Comparison of ENCODE assay signal across 1 cellular context in the genomic region with DNA sequence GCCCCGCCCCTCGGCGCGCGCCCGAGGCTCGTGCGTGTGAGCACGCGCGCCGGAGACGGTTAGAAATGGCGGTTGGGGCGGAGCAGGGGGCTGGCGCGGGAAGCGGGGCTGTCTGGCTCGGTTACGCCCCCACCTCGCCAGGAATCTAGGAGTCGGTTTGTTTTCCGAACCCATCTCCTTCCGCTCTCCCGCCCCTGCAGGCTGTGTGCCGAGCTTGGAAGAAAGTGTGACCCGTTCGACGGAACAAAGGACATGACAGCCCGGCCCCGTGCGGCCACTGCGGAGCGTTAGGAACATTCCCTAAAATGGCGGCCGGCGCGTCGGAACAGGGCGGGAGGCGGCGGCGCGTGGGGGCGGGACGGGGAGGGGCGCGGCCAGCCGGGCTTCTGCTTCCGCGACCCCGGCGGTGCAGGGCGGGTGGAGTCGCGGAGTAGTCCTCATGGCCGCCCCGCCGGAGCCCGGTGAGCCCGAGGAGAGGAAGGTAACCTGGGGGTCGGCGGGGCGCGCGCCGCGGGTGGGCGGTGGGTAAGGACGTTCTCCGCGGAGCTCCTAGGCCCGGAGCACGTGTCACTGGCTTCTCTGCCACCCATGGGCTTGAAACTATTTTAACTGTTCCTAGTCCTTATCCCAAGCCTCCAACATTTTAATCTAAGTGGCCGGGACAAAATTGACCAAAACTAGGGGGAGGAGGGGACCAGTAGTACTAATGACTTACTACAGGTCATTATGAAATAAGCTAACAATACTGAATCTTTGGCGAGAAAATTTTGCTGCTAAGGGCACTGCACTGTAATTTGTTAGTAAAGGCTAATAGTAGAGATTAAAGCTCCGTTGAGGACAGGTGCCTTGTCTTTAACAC.
A peak's percentile ranks its signal among the peaks of the same experiment; 100 is the strongest.
TF ChIP-seq lines count a peak whose summit lies in the region.

A gene with protein sequence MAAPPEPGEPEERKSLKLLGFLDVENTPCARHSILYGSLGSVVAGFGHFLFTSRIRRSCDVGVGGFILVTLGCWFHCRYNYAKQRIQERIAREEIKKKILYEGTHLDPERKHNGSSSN (plus strand): TSS at position 383 of the 859 bp plus-strand sequence. CDS start 57 bp downstream, at position 440.

TF ChIP-seq in WTC11, 78 proteins besides CTCF, POLR2A, EP300 and RAD21 (continued from another document and continues in another):
- TF ChIP-seq, protein P1, sequence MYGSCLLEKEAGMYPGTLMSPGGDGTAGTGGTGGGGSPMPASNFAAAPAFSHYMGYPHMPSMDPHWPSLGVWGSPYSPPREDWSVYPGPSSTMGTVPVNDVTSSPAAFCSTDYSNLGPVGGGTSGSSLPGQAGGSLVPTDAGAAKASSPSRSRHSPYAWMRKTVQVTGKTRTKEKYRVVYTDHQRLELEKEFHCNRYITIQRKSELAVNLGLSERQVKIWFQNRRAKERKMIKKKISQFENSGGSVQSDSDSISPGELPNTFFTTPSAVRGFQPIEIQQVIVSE (CRISPR knock-in tag; IDR thresholded peaks at IDR 0.05; ENCODE audit: borderline replicate concordance) = no peak
- no peak; the same call in 1 of the 2 replicates for TF ChIP-seq JUN (CRISPR knock-in tag; IDR thresholded peaks at IDR 0.05)
- TF ChIP-seq, protein P2, sequence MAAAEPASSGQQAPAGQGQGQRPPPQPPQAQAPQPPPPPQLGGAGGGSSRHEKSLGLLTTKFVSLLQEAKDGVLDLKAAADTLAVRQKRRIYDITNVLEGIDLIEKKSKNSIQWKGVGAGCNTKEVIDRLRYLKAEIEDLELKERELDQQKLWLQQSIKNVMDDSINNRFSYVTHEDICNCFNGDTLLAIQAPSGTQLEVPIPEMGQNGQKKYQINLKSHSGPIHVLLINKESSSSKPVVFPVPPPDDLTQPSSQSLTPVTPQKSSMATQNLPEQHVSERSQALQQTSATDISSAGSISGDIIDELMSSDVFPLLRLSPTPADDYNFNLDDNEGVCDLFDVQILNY (CRISPR knock-in tag; IDR thresholded peaks at IDR 0.05) = peak; percentile 90; the same call in 1 of the 2 replicates
- TF ChIP-seq NR2C2 (CRISPR knock-in tag; IDR thresholded peaks at IDR 0.05) = no peak
- TF ChIP-seq, protein P3, sequence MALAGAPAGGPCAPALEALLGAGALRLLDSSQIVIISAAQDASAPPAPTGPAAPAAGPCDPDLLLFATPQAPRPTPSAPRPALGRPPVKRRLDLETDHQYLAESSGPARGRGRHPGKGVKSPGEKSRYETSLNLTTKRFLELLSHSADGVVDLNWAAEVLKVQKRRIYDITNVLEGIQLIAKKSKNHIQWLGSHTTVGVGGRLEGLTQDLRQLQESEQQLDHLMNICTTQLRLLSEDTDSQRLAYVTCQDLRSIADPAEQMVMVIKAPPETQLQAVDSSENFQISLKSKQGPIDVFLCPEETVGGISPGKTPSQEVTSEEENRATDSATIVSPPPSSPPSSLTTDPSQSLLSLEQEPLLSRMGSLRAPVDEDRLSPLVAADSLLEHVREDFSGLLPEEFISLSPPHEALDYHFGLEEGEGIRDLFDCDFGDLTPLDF (CRISPR knock-in tag; IDR thresholded peaks at IDR 0.05) = peak; percentile 54; the same call in 1 of the 2 replicates
- TF ChIP-seq TP53 (CRISPR knock-in tag; IDR thresholded peaks at IDR 0.05) = peak; percentile 53; the same call in 1 of the 2 replicates
- TF ChIP-seq TEAD1 (CRISPR knock-in tag; IDR thresholded peaks at IDR 0.05) = peak; percentile 50; the same call in 1 of the 2 replicates
- TF ChIP-seq, protein P4, sequence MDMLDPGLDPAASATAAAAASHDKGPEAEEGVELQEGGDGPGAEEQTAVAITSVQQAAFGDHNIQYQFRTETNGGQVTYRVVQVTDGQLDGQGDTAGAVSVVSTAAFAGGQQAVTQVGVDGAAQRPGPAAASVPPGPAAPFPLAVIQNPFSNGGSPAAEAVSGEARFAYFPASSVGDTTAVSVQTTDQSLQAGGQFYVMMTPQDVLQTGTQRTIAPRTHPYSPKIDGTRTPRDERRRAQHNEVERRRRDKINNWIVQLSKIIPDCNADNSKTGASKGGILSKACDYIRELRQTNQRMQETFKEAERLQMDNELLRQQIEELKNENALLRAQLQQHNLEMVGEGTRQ (CRISPR knock-in tag; IDR thresholded peaks at IDR 0.05) = peak; percentile 3; the same call in 1 of the 2 replicates
- TF ChIP-seq CBFB (CRISPR knock-in tag; IDR thresholded peaks at IDR 0.05; ENCODE audit: low read depth) = no peak
- TF ChIP-seq KAT7 (CRISPR knock-in tag; IDR thresholded peaks at IDR 0.05; ENCODE audit: borderline replicate concordance) = peak; percentile 84; the same call in 1 of the 2 replicates
- TF ChIP-seq, protein P5, sequence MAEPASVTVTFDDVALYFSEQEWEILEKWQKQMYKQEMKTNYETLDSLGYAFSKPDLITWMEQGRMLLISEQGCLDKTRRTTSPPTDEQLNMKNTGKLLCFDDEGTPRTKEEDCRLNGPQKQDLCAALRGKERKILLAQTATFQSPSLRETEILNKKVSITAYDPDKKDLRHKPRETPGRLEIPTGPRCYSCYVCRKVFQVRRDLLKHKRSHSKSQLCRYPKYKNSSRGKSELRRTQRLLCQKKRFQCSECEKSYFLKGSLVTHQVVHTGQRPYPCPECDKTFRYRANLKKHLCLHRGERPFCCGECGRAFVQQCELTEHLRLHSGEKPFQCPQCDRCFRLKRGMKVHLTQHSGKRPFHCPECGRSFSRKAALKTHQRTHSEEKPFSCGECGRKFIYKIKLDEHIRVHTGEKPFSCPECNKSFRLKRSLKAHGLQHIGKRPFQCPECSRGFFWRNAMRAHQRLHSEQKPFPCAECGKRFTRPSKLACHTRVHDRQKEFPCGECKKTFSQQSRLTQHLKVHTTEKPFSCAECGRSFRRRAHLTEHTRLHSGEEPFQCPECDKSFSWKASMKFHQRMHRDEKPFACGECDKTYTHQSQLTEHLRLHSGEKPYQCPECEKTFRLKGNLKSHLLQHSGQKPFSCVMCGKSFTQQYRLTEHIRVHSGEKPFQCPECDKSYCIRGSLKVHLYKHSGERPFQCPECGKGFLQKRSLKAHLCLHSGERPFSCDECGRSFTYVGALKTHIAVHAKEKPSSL (CRISPR knock-in tag; conservative IDR thresholded peaks at IDR 0.05) = peak; percentile 65
- TF ChIP-seq ZNF138 (CRISPR knock-in tag; conservative IDR thresholded peaks at IDR 0.05) = peak; percentile 86; the same call in 1 of the 2 replicates
- TF ChIP-seq, protein P6, sequence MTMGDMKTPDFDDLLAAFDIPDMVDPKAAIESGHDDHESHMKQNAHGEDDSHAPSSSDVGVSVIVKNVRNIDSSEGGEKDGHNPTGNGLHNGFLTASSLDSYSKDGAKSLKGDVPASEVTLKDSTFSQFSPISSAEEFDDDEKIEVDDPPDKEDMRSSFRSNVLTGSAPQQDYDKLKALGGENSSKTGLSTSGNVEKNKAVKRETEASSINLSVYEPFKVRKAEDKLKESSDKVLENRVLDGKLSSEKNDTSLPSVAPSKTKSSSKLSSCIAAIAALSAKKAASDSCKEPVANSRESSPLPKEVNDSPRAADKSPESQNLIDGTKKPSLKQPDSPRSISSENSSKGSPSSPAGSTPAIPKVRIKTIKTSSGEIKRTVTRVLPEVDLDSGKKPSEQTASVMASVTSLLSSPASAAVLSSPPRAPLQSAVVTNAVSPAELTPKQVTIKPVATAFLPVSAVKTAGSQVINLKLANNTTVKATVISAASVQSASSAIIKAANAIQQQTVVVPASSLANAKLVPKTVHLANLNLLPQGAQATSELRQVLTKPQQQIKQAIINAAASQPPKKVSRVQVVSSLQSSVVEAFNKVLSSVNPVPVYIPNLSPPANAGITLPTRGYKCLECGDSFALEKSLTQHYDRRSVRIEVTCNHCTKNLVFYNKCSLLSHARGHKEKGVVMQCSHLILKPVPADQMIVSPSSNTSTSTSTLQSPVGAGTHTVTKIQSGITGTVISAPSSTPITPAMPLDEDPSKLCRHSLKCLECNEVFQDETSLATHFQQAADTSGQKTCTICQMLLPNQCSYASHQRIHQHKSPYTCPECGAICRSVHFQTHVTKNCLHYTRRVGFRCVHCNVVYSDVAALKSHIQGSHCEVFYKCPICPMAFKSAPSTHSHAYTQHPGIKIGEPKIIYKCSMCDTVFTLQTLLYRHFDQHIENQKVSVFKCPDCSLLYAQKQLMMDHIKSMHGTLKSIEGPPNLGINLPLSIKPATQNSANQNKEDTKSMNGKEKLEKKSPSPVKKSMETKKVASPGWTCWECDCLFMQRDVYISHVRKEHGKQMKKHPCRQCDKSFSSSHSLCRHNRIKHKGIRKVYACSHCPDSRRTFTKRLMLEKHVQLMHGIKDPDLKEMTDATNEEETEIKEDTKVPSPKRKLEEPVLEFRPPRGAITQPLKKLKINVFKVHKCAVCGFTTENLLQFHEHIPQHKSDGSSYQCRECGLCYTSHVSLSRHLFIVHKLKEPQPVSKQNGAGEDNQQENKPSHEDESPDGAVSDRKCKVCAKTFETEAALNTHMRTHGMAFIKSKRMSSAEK (CRISPR knock-in tag; IDR thresholded peaks at IDR 0.05; ENCODE audit: borderline replicate concordance) = 0 out of 2 replicates have a peak, but pooled peaks have one; percentile 15
- TF ChIP-seq, protein P7, sequence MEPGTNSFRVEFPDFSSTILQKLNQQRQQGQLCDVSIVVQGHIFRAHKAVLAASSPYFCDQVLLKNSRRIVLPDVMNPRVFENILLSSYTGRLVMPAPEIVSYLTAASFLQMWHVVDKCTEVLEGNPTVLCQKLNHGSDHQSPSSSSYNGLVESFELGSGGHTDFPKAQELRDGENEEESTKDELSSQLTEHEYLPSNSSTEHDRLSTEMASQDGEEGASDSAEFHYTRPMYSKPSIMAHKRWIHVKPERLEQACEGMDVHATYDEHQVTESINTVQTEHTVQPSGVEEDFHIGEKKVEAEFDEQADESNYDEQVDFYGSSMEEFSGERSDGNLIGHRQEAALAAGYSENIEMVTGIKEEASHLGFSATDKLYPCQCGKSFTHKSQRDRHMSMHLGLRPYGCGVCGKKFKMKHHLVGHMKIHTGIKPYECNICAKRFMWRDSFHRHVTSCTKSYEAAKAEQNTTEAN (CRISPR knock-in tag; IDR thresholded peaks at IDR 0.05) = peak; percentile 83; the same call in 1 of the 2 replicates
- TF ChIP-seq, protein P8, sequence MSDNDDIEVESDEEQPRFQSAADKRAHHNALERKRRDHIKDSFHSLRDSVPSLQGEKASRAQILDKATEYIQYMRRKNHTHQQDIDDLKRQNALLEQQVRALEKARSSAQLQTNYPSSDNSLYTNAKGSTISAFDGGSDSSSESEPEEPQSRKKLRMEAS (CRISPR knock-in tag; IDR thresholded peaks at IDR 0.05) = peak; percentile 82; the same call in 1 of the 2 replicates
- 0 out of 2 replicates have a peak, but pooled peaks have one; percentile 39 for TF ChIP-seq RELA (CRISPR knock-in tag; IDR thresholded peaks at IDR 0.05; ENCODE audit: borderline replicate concordance)
- peak; percentile 28; the same call in 1 of the 2 replicates for TF ChIP-seq ZNF671 (CRISPR knock-in tag; IDR thresholded peaks at IDR 0.05)
- TF ChIP-seq CREB1 (CRISPR knock-in tag; IDR thresholded peaks at IDR 0.05) = no peak
- TF ChIP-seq NR3C1 (CRISPR knock-in tag; conservative IDR thresholded peaks at IDR 0.05; ENCODE audit: low read depth) = no peak; the same call in 1 of the 2 replicates
- peak; percentile 88; the same call in 1 of the 2 replicates for TF ChIP-seq NFE2L1 (CRISPR knock-in tag; IDR thresholded peaks at IDR 0.05)
- TF ChIP-seq FOXK1 (CRISPR knock-in tag; IDR thresholded peaks at IDR 0.05) = peak; percentile 18; the same call in 1 of the 2 replicates
- TF ChIP-seq, protein P9, sequence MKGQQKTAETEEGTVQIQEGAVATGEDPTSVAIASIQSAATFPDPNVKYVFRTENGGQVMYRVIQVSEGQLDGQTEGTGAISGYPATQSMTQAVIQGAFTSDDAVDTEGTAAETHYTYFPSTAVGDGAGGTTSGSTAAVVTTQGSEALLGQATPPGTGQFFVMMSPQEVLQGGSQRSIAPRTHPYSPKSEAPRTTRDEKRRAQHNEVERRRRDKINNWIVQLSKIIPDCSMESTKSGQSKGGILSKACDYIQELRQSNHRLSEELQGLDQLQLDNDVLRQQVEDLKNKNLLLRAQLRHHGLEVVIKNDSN (CRISPR knock-in tag; IDR thresholded peaks at IDR 0.05) = 0 out of 2 replicates have a peak, but pooled peaks have one; percentile 35
- TF ChIP-seq, protein P10, sequence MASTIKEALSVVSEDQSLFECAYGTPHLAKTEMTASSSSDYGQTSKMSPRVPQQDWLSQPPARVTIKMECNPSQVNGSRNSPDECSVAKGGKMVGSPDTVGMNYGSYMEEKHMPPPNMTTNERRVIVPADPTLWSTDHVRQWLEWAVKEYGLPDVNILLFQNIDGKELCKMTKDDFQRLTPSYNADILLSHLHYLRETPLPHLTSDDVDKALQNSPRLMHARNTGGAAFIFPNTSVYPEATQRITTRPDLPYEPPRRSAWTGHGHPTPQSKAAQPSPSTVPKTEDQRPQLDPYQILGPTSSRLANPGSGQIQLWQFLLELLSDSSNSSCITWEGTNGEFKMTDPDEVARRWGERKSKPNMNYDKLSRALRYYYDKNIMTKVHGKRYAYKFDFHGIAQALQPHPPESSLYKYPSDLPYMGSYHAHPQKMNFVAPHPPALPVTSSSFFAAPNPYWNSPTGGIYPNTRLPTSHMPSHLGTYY (CRISPR knock-in tag; IDR thresholded peaks at IDR 0.05) = peak; percentile 36; the same call in 1 of the 2 replicates
- TF ChIP-seq, protein P11, sequence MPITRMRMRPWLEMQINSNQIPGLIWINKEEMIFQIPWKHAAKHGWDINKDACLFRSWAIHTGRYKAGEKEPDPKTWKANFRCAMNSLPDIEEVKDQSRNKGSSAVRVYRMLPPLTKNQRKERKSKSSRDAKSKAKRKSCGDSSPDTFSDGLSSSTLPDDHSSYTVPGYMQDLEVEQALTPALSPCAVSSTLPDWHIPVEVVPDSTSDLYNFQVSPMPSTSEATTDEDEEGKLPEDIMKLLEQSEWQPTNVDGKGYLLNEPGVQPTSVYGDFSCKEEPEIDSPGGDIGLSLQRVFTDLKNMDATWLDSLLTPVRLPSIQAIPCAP (CRISPR knock-in tag; IDR thresholded peaks at IDR 0.05) = no peak
- TF ChIP-seq, protein P12, sequence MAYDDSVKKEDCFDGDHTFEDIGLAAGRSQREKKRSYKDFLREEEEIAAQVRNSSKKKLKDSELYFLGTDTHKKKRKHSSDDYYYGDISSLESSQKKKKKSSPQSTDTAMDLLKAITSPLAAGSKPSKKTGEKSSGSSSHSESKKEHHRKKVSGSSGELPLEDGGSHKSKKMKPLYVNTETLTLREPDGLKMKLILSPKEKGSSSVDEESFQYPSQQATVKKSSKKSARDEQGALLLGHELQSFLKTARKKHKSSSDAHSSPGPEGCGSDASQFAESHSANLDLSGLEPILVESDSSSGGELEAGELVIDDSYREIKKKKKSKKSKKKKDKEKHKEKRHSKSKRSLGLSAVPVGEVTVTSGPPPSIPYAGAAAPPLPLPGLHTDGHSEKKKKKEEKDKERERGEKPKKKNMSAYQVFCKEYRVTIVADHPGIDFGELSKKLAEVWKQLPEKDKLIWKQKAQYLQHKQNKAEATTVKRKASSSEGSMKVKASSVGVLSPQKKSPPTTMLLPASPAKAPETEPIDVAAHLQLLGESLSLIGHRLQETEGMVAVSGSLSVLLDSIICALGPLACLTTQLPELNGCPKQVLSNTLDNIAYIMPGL (CRISPR knock-in tag; IDR thresholded peaks at IDR 0.05) = no peak; the same call in 1 of the 2 replicates
- TF ChIP-seq SP1 (CRISPR knock-in tag; conservative IDR thresholded peaks at IDR 0.05) = peak; percentile 88
- peak; percentile 10; the same call in 1 of the 2 replicates for TF ChIP-seq CREM (CRISPR knock-in tag; IDR thresholded peaks at IDR 0.05)
- no peak for TF ChIP-seq MXD4 (CRISPR knock-in tag; IDR thresholded peaks at IDR 0.05; ENCODE audit: borderline replicate concordance)
- peak; percentile 97 for TF ChIP-seq ZNF121 (CRISPR knock-in tag; IDR thresholded peaks at IDR 0.05)
- peak; percentile 33; the same call in 1 of the 2 replicates for TF ChIP-seq FOXP1 (CRISPR knock-in tag; IDR thresholded peaks at IDR 0.05; ENCODE audit: borderline replicate concordance)
- TF ChIP-seq EMX1 (CRISPR knock-in tag; IDR thresholded peaks at IDR 0.05) = no peak; the same call in 1 of the 2 replicates
